2 cellular contexts compared by ENCODE assay signal in genomic region chr1:21921100-21921875, GRCh38.
TF ChIP-seq lines count a peak whose summit lies in the region.

No MANE protein-coding gene starts in this region.

TF ChIP-seq in IMR-90, 13 proteins besides CTCF, POLR2A, EP300 and RAD21:
- no peak for TF ChIP-seq MAZ (IDR thresholded peaks at IDR 0.05; ENCODE audit: borderline replicate concordance, low read depth, low read length)
- TF ChIP-seq RCOR1 (IDR thresholded peaks at IDR 0.05; ENCODE audit: insufficient replicate concordance, low read length): no peak
- TF ChIP-seq MAFK (IDR thresholded peaks at IDR 0.05; ENCODE audit: low read depth, low read length): no peak
- TF ChIP-seq CEBPB (IDR thresholded peaks at IDR 0.05; ENCODE audit: low read depth, low read length): no peak
- TF ChIP-seq ELK1 (IDR thresholded peaks at IDR 0.05; ENCODE audit: borderline replicate concordance, low read depth, low read length): no peak
- TF ChIP-seq RFX5 (IDR thresholded peaks at IDR 0.05; ENCODE audit: low read depth, low read length): no peak
- TF ChIP-seq FOS (IDR thresholded peaks at IDR 0.05; ENCODE audit: low read depth, low read length): no peak
- TF ChIP-seq USF2 (IDR thresholded peaks at IDR 0.05; ENCODE audit: low read depth, low read length): no peak
- no peak for TF ChIP-seq NFE2L2 (IDR thresholded peaks at IDR 0.05; ENCODE audit: low read depth, low read length)
- TF ChIP-seq MXI1 (IDR thresholded peaks at IDR 0.05; ENCODE audit: borderline replicate concordance, low read depth, low read length): no peak
- TF ChIP-seq BHLHE40 (IDR thresholded peaks at IDR 0.05; ENCODE audit: low read depth, low read length): no peak
- TF ChIP-seq SMC3 (IDR thresholded peaks at IDR 0.05; ENCODE audit: low read depth, low read length): no peak

TF ChIP-seq in endothelial cell of umbilical vein, 7 proteins besides CTCF, POLR2A, EP300 and RAD21:
- TF ChIP-seq MAX (IDR thresholded peaks at IDR 0.05; ENCODE audit: insufficient read depth, insufficient read length): no peak
- TF ChIP-seq POLR2AphosphoS5 (IDR thresholded peaks at IDR 0.05; ENCODE audit: insufficient read depth, low read depth, low read length): peak; percentile 50
- no peak for TF ChIP-seq FOS (IDR thresholded peaks at IDR 0.05; ENCODE audit: borderline replicate concordance, insufficient read depth, low read length)
- no peak for TF ChIP-seq JUN (IDR thresholded peaks at IDR 0.05; ENCODE audit: borderline replicate concordance, insufficient read depth, insufficient read length, low read depth)
- TF ChIP-seq GATA2 (IDR thresholded peaks at IDR 0.05; ENCODE audit: insufficient read depth, insufficient read length, low read depth, low read length): no peak
- no peak for TF ChIP-seq MYC (IDR thresholded peaks at IDR 0.05; ENCODE audit: low read depth, low read length)
- TF ChIP-seq EZH2 (IDR thresholded peaks at IDR 0.05; ENCODE audit: borderline replicate concordance, low read depth, low read length, severe bottlenecking): no peak
